7 cellular contexts compared by ENCODE assay signal in the genomic region with DNA sequence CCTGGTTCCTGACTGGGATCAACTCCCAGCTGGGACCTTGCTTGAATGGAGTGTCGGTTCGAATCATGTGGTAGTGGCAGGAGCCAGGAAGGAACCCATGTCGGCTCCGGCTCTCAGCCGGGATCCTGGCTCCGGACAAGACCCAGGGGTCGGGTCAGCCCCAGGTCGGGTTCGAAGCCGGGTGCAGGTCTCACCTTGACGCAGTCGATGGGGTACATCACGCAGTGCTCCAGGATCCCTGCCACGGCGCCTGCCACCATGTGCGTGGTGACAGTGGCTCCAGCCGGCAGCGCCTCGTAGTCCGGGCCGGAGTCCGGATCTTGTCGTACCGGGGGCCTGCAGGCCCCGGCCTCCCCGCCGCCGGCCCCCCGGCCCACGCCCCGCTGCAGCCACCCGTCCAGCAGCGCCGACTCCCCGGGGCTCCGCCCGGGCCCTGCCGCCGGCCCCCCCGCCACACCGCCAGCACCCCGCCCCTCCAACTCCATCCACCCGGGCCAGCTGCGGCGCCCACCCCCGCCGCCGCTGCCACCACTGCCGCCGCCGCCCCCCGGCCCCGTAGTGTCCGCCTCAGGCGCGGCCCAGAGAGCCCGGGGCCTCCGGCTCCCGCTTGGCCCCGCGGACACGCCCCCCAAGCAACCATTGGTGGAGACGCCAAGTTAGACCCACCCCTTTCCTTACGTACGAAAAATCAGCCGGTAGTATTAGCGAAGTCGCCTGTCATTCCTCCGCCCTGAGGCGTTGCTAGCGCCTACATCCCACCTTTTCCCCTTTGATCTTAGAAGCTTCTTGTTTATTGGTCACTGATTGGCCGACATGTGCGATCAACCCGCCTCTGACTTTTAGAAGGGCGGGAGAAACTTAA. TPM values are rescaled to one million over a fixed set of nuclear protein-coding genes. Genes with fewer than 3 reads are reported as not detected.
DNase-seq lines count a peak whose midpoint lies in the region; ATAC-seq and FAIRE-seq lines count a peak whose summit lies in the region.

A gene with protein sequence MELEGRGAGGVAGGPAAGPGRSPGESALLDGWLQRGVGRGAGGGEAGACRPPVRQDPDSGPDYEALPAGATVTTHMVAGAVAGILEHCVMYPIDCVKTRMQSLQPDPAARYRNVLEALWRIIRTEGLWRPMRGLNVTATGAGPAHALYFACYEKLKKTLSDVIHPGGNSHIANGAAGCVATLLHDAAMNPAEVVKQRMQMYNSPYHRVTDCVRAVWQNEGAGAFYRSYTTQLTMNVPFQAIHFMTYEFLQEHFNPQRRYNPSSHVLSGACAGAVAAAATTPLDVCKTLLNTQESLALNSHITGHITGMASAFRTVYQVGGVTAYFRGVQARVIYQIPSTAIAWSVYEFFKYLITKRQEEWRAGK (minus strand): TSS at position 589 of the 862 bp plus-strand sequence. CDS start 104 bp downstream, at position 485.

- FAIRE-seq in GM18507 (lab: Jason Lieb, UNC) = no peak

- H3K4me1 Mint-ChIP-seq in activated CD4-positive, alpha-beta T cell treated with anti-CD3 and anti-CD28 coated beads, Interleukin-2, amount 10 ng/mL, durations not matched to agents 24 days and 14 days = peaks cover 42% of the 10 kb centered on the region

- peak; percentile 75 for ATAC-seq in HG03280 (IDR thresholded peaks at IDR 0.05; ENCODE audit: unreplicated experiment)
- peak; percentile 75 for ATAC-seq in left colon

- peak; percentile 83 for DNase-seq in GM18507 (ENCODE audit: extremely low spot score, insufficient read length, low read depth)
- DNase-seq in NCI-H510A treated with DMSO at 0.1 percent for 48 hours (lab: John Stamatoyannopoulos, UW) = peak; percentile 99
- DNase-seq in activated CD4-positive, alpha-beta T cell treated with anti-CD3 and anti-CD28 coated beads, Interleukin-2, amount 10 ng/mL, durations not matched to agents 24 days and 14 days = peak; percentile 98
- peak; percentile 30 for DNase-seq in cortex of kidney (lab: John Stamatoyannopoulos, UW)
- peak; percentile 96 to 98 for DNase-seq in left colon
- peak; percentile 94 for DNase-seq in stimulated activated CD4-positive, alpha-beta T cell treated with anti-CD3 and anti-CD28 coated beads, Interleukin-1b, Interleukin-23, amount 100 ng/mL, for 48 hours

- H3K27me3 Mint-ChIP-seq in activated CD4-positive, alpha-beta T cell treated with anti-CD3 and anti-CD28 coated beads, Interleukin-2, amount 10 ng/mL, durations not matched to agents 24 days and 14 days = no peaks in the 10 kb centered on the region

- H3K27ac Mint-ChIP-seq in activated CD4-positive, alpha-beta T cell treated with anti-CD3 and anti-CD28 coated beads, Interleukin-2, amount 10 ng/mL, durations not matched to agents 24 days and 14 days = peak within 1 kb of the TSS; percentile 96

- peak within 1 kb of the TSS; percentile 92 for H3K4me3 Mint-ChIP-seq in activated CD4-positive, alpha-beta T cell treated with anti-CD3 and anti-CD28 coated beads, Interleukin-2, amount 10 ng/mL, durations not matched to agents 24 days and 14 days

- H3K9me3 Mint-ChIP-seq in activated CD4-positive, alpha-beta T cell treated with anti-CD3 and anti-CD28 coated beads, Interleukin-2, amount 10 ng/mL, durations not matched to agents 24 days and 14 days = no peaks in the 10 kb centered on the region

- peaks cover 24% of the 10 kb centered on the region for H3K36me3 Mint-ChIP-seq in activated CD4-positive, alpha-beta T cell treated with anti-CD3 and anti-CD28 coated beads, Interleukin-2, amount 10 ng/mL, durations not matched to agents 24 days and 14 days (ENCODE audit: low read depth)

- intact Hi-C loops in activated CD4-positive, alpha-beta T cell treated with anti-CD3 and anti-CD28 coated beads, Interleukin-2, amount 10 ng/mL, durations not matched to agents 24 days and 14 days (cut with micrococcal nuclease) = loop anchor here (1.0 to 10.0 kb wide), 5 partner anchors 39 to 1485 kb away; a partner anchor contains a TSS
- intact Hi-C loops in left colon (cut with DNase I, micrococcal nuclease) = loop anchor here (5.0 to 10.0 kb wide), 5 partner anchors 65 to 225 kb away; a partner anchor contains a TSS

RNA-seq across cellular contexts. Expression of the gene that starts here (rescaled TPM):
- total RNA-seq in activated CD4-positive, alpha-beta T cell treated with anti-CD3 and anti-CD28 coated beads, Interleukin-2, amount 10 ng/mL, durations not matched to agents 24 days and 14 days = 55.8 and 61.2 TPM in 2 replicates
- total RNA-seq in left colon = 10 to 100 TPM; 28.8 to 35.7 TPM

Comparison
In these comparisons a context has a peak if more than half of its experiments do, and no peak if none do; other contexts are left out.
1. Peak in every context shown above with its lines: DNase-seq and ATAC-seq.
2. DNase-seq: peak in every context shown above with its lines; median percentile 99 in NCI-H510A treated with DMSO at 0.1 percent for 48 hours; 98 in activated CD4-positive, alpha-beta T cell treated with anti-CD3 and anti-CD28 coated beads, Interleukin-2, amount 10 ng/mL, durations not matched to agents 24 days and 14 days; 97 in left colon; 94 in stimulated activated CD4-positive, alpha-beta T cell treated with anti-CD3 and anti-CD28 coated beads, Interleukin-1b, Interleukin-23, amount 100 ng/mL, for 48 hours; 83 in GM18507; 30 in cortex of kidney.